Comparison of ENCODE assay signal across 8 cellular contexts in the genomic region with DNA sequence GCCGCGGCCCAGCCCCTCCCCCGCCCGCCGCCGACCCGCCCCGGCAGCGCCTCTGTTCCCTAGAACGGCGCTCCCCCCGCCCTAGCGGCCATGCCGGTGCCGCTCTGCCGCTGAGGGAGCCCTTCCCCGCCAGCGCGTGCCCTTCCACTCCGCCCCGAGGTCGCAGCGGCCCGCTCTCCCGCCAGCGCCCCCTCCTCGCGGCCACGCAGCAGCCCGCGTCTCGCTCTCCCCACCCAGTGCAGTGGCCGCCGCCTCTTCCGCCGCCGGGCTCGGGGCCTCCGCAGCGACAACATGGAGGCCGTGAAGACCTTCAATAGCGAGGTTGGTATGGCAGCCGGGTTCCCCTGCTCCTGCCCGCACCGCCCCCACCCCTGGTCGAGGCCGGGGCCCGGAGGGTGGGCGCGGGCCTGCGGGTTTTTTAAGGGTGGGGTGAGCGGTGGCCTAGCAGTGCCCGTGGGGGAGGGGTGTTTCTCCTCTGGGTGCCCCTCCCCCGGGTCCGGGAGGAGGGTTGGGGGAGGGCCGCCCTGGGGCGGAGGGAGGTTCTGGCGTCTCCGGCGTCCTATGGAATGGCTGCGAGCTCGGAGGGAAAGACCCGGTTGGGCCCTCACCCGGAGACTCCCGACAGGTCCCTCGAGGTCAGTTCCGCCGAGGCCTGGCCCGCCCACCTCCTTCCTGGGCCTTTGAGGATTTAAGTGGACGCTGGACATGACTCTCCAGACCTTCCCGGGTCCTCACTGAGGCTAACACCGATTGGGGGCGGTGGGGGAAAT. TPM values are rescaled to one million over a fixed set of nuclear protein-coding genes. Genes with fewer than 3 reads are reported as not detected.
A peak's percentile ranks its signal among the peaks of the same experiment; 100 is the strongest.
DNase-seq lines count a peak whose midpoint lies in the region; ATAC-seq and TF ChIP-seq lines count a peak whose summit lies in the region.

No MANE protein-coding gene starts in this region.

- peak overlapping the region; percentile 99 for H3K9ac ChIP-seq in neuronal stem cell (ENCODE audit: low read depth, low read length, poor library complexity)
- H3K9ac ChIP-seq in subcutaneous abdominal adipose tissue (ENCODE audit: low read length in 5 of 5) = peak overlapping the region; percentile 58 to 96 (median 88)

- peaks cover 51% of the 10 kb centered on the region for H3K4me1 Mint-ChIP-seq in activated naive CD4-positive, alpha-beta T cell treated with anti-CD3 and anti-CD28 coated beads for 36 hours (ENCODE audit: low read depth)

- H3K4ac ChIP-seq in neuronal stem cell (ENCODE audit: low read length) = peak overlapping the region; percentile 85

- H3K36me3 ChIP-seq in SJSA1 (peaks cover 27% of the 10 kb centered on the region), gastroesophageal sphincter (no peaks in the 10 kb centered on the region), neuronal stem cell (replicated peaks in 1 of 2; ENCODE audit: control insufficient read depth in 2 of 2, insufficient read depth in 2 of 2, low read length in 2 of 2) (peaks cover 2 to 31% of the 10 kb centered on the region in 2 donors), subcutaneous abdominal adipose tissue (ENCODE audit: control insufficient read depth in 5 of 5, insufficient read depth in 5 of 5, low read length in 5 of 5) (no peaks in the 10 kb centered on the region)

- no peak for TF ChIP-seq CTCF in HFF-Myc (IDR thresholded peaks at IDR 0.05; ENCODE audit: low read depth, low read length, missing control alignments)
- peak in 2 of 4 experiments; percentile 16 to 20 for TF ChIP-seq CTCF in gastroesophageal sphincter (IDR thresholded peaks at IDR 0.05)

- 0% methylated on average over 1 to 2 of the region's 73 CpGs for WGBS in gastroesophageal sphincter (ENCODE audit: low coverage in 1 of 2), 2 donors
- no CpG with 5 or more reads among the region's 73 CpGs for WGBS in neuronal stem cell (ENCODE audit: extremely low coverage in 2 of 2, insufficient read length in 2 of 2, insufficient replicate concordance in 1 of 2), 2 donors

- no peaks in the 10 kb centered on the region for H3K27me3 ChIP-seq in SJSA1 (replicated peaks)
- H3K27me3 ChIP-seq in gastroesophageal sphincter = no peaks in the 10 kb centered on the region
- no peaks in the 10 kb centered on the region for H3K27me3 ChIP-seq in neuronal stem cell (ENCODE audit: control insufficient read depth in 3 of 3, insufficient read depth in 3 of 3, low read depth in 1 of 3, low read length in 3 of 3)
- no peaks in the 10 kb centered on the region for H3K27me3 ChIP-seq in subcutaneous abdominal adipose tissue (ENCODE audit: control insufficient read depth in 5 of 5, insufficient read depth in 4 of 5, low read length in 5 of 5)

- peak overlapping the region; percentile 96 for H2BK120ac ChIP-seq in neuronal stem cell (ENCODE audit: low read depth, low read length)

- peak overlapping the region; percentile 85 for H3K4me3 ChIP-seq in HFF-Myc (replicated peaks; ENCODE audit: low read depth, low read length)
- peak overlapping the region; percentile 96 for H3K4me3 ChIP-seq in SJSA1
- H3K4me3 ChIP-seq in gastroesophageal sphincter = peak overlapping the region; percentile 72 to 100
- H3K4me3 ChIP-seq in neuronal stem cell (ENCODE audit: low read length in 2 of 2) = peak overlapping the region; percentile 70 to 100
- peak overlapping the region; percentile 66 to 96 (median 86) for H3K4me3 ChIP-seq in subcutaneous abdominal adipose tissue (ENCODE audit: low read depth in 1 of 5, low read length in 5 of 5)

- ATAC-seq in gastroesophageal sphincter = peak; percentile 96

- intact Hi-C loops in activated naive CD4-positive, alpha-beta T cell treated with anti-CD3 and anti-CD28 coated beads for 36 hours (cut with micrococcal nuclease) = loop anchor here (1.0 to 5.0 kb wide), 13 partner anchors 40 to 1751 kb away; partner anchors contain the start of genes FBXO5 and TFB1M

- peak overlapping the region; percentile 91 for H2BK5ac ChIP-seq in neuronal stem cell (ENCODE audit: low read length)

- peak overlapping the region; percentile 99 for H3K23ac ChIP-seq in neuronal stem cell (ENCODE audit: low read depth, low read length, poor library complexity)

- peak overlapping the region; percentile 93 for H3K27ac Mint-ChIP-seq in activated naive CD4-positive, alpha-beta T cell treated with anti-CD3 and anti-CD28 coated beads for 36 hours

- TF ChIP-seq EP300 in gastroesophageal sphincter (IDR thresholded peaks at IDR 0.05) = no peak

- H3K36me3 Mint-ChIP-seq in activated naive CD4-positive, alpha-beta T cell treated with anti-CD3 and anti-CD28 coated beads for 36 hours (ENCODE audit: low read depth) = peaks cover 6% of the 10 kb centered on the region

- H3K9me3 Mint-ChIP-seq in activated naive CD4-positive, alpha-beta T cell treated with anti-CD3 and anti-CD28 coated beads for 36 hours = no peaks in the 10 kb centered on the region

- peak overlapping the region; percentile 93 for H2BK15ac ChIP-seq in neuronal stem cell (ENCODE audit: low read length)

- H2BK12ac ChIP-seq in neuronal stem cell (ENCODE audit: low read length) = no peak overlapping the region

- H3K4me1 ChIP-seq in SJSA1 (replicated peaks) (peaks cover 24% of the 10 kb centered on the region), gastroesophageal sphincter (peaks cover 7 to 58% (median 39%) of the 10 kb centered on the region in 3 donors), neuronal stem cell (ENCODE audit: control insufficient read depth in 2 of 2, insufficient read depth in 1 of 2, low read depth in 1 of 2, low read length in 2 of 2) (peaks cover 10 to 17% of the 10 kb centered on the region in 2 donors), subcutaneous abdominal adipose tissue (ENCODE audit: control insufficient read depth in 5 of 5, insufficient read depth in 5 of 5, low read length in 5 of 5) (peaks cover 2 to 52% (median 50%) of the 10 kb centered on the region in 5 donors)

- peak overlapping the region; percentile 96 for H3K14ac ChIP-seq in neuronal stem cell (ENCODE audit: low read length)

- H4K91ac ChIP-seq in neuronal stem cell (ENCODE audit: low read depth, low read length, poor library complexity) = peak overlapping the region; percentile 68

- no peaks in the 10 kb centered on the region for H3K9me3 ChIP-seq in SJSA1 (replicated peaks)
- H3K9me3 ChIP-seq in gastroesophageal sphincter = no peaks in the 10 kb centered on the region
- H3K9me3 ChIP-seq in neuronal stem cell (replicated peaks in 1 of 2; ENCODE audit: control insufficient read depth in 2 of 2, insufficient read depth in 1 of 2, low read depth in 1 of 2, low read length in 2 of 2) = no peaks in the 10 kb centered on the region
- H3K9me3 ChIP-seq in subcutaneous abdominal adipose tissue (ENCODE audit: control insufficient read depth in 5 of 5, low read length in 5 of 5) = no peaks in the 10 kb centered on the region

- H4K8ac ChIP-seq in neuronal stem cell (ENCODE audit: low read depth, low read length) = no peak overlapping the region

- H2AFZ ChIP-seq in neuronal stem cell (ENCODE audit: low read length) = peak overlapping the region; percentile 97

- DNase-seq in GM03348 (ENCODE audit: low spot score) (peak; percentile 99), HFF-Myc (ENCODE audit: extremely low read depth, low read depth) (peak; percentile 69), MV-4-11 (lab: John Stamatoyannopoulos, UW) (peak; percentile 85), SJSA1 (ENCODE audit: low read depth in 1 of 2, low spot score in 2 of 2) (peak; percentile 96 to 98), neuronal stem cell (ENCODE audit: low spot score) (peak; percentile 91)
- DNase-seq in activated naive CD4-positive, alpha-beta T cell treated with anti-CD3 and anti-CD28 coated beads for 36 hours = peak; percentile 93

- H3K4me3 Mint-ChIP-seq in activated naive CD4-positive, alpha-beta T cell treated with anti-CD3 and anti-CD28 coated beads for 36 hours = peak overlapping the region; percentile 85

- H3K27ac ChIP-seq in SJSA1 = peak overlapping the region; percentile 99
- peak overlapping the region; percentile 95 to 100 (median 98) for H3K27ac ChIP-seq in gastroesophageal sphincter
- H3K27ac ChIP-seq in neuronal stem cell (replicated peaks; ENCODE audit: low read length) = peak overlapping the region; percentile 97
- peak overlapping the region; percentile 97 for H3K27ac ChIP-seq in subcutaneous abdominal adipose tissue (ENCODE audit: low read depth, low read length)

- CTCF ChIA-PET in activated naive CD4-positive, alpha-beta T cell treated with anti-CD3 and anti-CD28 coated beads for 36 hours (lab: Charles Lee) = interaction anchor here (0.9 to 1.8 kb wide), 4 partner anchors 9 to 64 kb away, joined by 3 to 10 read pairs (median 4); no protein-coding TSS in a partner anchor

- no peaks in the 10 kb centered on the region for H3K27me3 Mint-ChIP-seq in activated naive CD4-positive, alpha-beta T cell treated with anti-CD3 and anti-CD28 coated beads for 36 hours (ENCODE audit: low read depth)

- H2AK5ac ChIP-seq in neuronal stem cell (ENCODE audit: low read depth, low read length) = peak overlapping the region; percentile 23

- peak overlapping the region; percentile 98 for H3K18ac ChIP-seq in neuronal stem cell (ENCODE audit: low read length)

- peak in 1 of 2 donors; percentile 40 for TF ChIP-seq POLR2A in gastroesophageal sphincter (IDR thresholded peaks at IDR 0.05)

- peak overlapping the region; percentile 70 for H3K4me2 ChIP-seq in neuronal stem cell (ENCODE audit: insufficient read depth, low read length, poor library complexity, severe bottlenecking)

- H3K79me1 ChIP-seq in neuronal stem cell (ENCODE audit: low read depth, low read length) = peaks cover 2% of the 10 kb centered on the region

RNA-seq across cellular contexts. Expression of gene SCAF8, which starts 0.6 kb away (rescaled TPM):
- total RNA-seq in SJSA1 (2014; rRNA removed; shearing (Covaris generic)) = 18.2 and 28.8 TPM in 2 replicates
- total RNA-seq in activated naive CD4-positive, alpha-beta T cell treated with anti-CD3 and anti-CD28 coated beads for 36 hours = 10 to 100 TPM; 27.2 to 28.0 TPM
- 10 to 100 TPM; 38.5 to 56.8 (median 42.5) TPM for total RNA-seq in gastroesophageal sphincter
- 28.2 TPM for polyA plus RNA-seq in neuronal stem cell (2013, experiment 1 of 2)
- polyA plus RNA-seq in neuronal stem cell (2013, experiment 2 of 2) = 29.0 TPM

Comparison
In these comparisons a context has a peak if more than half of its experiments do, and no peak if none do; other contexts are left out.
1. Peak in every context shown above with its lines: DNase-seq, ATAC-seq, H3K4me3 ChIP-seq and H3K27ac ChIP-seq.